ENCODE assay signal across 15 cellular contexts in genomic region chr12:106304797-106305196, GRCh38. TPM values are rescaled to one million over a fixed set of nuclear protein-coding genes. Genes with fewer than 3 reads are reported as not detected.
DNase-seq lines count a peak whose midpoint lies in the region; ATAC-seq and TF ChIP-seq lines count a peak whose summit lies in the region.
"Had no signal": no experiment of that assay in that cellular context is flagged by ENCODE, and none has a peak within 500 bp of the region (broad histone marks: within the 10 kb centered on the region; RNA-seq: fewer than 3 reads in every experiment).

No MANE protein-coding gene starts in this region.

- 73% methylated on average over 6 of the region's 6 CpGs for WGBS in right cardiac atrium
- 92 to 97% methylated on average over 6 of the region's 6 CpGs for WGBS in sigmoid colon, 2 donors

- ATAC-seq in activated CD4-positive, alpha-beta T cell treated with anti-CD3 and anti-CD28 coated beads for 36 hours, result no peak
- no peak for ATAC-seq in Panc1
- no peak for ATAC-seq in right cardiac atrium
- no peak for ATAC-seq in GM18867 (IDR thresholded peaks at IDR 0.05; ENCODE audit: unreplicated experiment)

- TF ChIP-seq EP300 in sigmoid colon (IDR thresholded peaks at IDR 0.05), result no peak

- TSS peak; percentile 52 for BruUV-seq in Panc1 (replicated peaks; lab: Mats Ljungman, UMichigan)

- H3K36me3 ChIP-seq in Panc1 (ENCODE audit: control insufficient read depth, insufficient read depth, low read length) (no peaks in the 10 kb centered on the region), sigmoid colon (no peaks in the 10 kb centered on the region)
- H3K36me3 ChIP-seq: Peyer's patch had no signal

- in situ Hi-C loops in Panc1 (cut with HindIII; ENCODE audit: low pct_unique_long_range_greater_than_20kb, low sequenced_read_pairs) (no loop called here), KBM-7 (cut with MboI; ENCODE audit: low pct_unique_long_range_greater_than_20kb, low sequenced_read_pairs) (no loop called here)

- intact Hi-C loops in activated CD4-positive, alpha-beta T cell treated with anti-CD3 and anti-CD28 coated beads for 36 hours (cut with DNase I, micrococcal nuclease), result loop anchor here (5.0 kb wide), 4 partner anchors 468 to 1197 kb away; partner anchors contain the start of genes C12orf75 (in 1 of the 2), CRY1 (in 1 of the 2), RIC8B (in 1 of the 2) and WASHC4 (in 1 of the 2)
- intact Hi-C loops in Panc1 (cut with micrococcal nuclease; ENCODE audit: unreplicated experiment) (no loop called here), right cardiac atrium (cut with DNase I) (loop anchor here in 1 of 4 donors (5.0 kb wide), 1 partner anchor 57 kb away; the partner anchor contains the start of gene CKAP4), sigmoid colon (cut with DNase I) (loop anchor here (5.0 kb wide), 3 partner anchors 53 to 468 kb away; partner anchors contain the start of genes NUAK1, POLR3B and RIC8B)

- H3K4me1 ChIP-seq in Panc1 (ENCODE audit: control insufficient read depth, insufficient read depth, low read length) (peaks cover 5% of the 10 kb centered on the region; the same call in 1 of the 2 replicates), right cardiac atrium (ENCODE audit: control insufficient read depth, insufficient read depth, low read length) (peaks cover 8% of the 10 kb centered on the region), sigmoid colon (peaks cover 0 to 76% (median 72%) of the 10 kb centered on the region in 4 donors)

- POLR2A ChIA-PET in activated CD4-positive, alpha-beta T cell treated with anti-CD3 and anti-CD28 coated beads for 36 hours (lab: Charles Lee), result interaction anchor here (0.6 to 1.1 kb wide), 3 partner anchors 53 to 627 kb away, joined by 3 to 5 read pairs (median 4); partner anchors contain the start of gene POLR3B
- POLR2A ChIA-PET in Panc1 (lab: Charles Lee), result no interaction called here

- no peak overlapping the region for H3K4me3 Mint-ChIP-seq in activated CD4-positive, alpha-beta T cell treated with anti-CD3 and anti-CD28 coated beads for 36 hours

- H3K9me3 ChIP-seq in Panc1 (ENCODE audit: control insufficient read depth, insufficient read depth, low read depth, low read length), result no peaks in the 10 kb centered on the region
- no peaks in the 10 kb centered on the region for H3K9me3 ChIP-seq in right cardiac atrium (ENCODE audit: control insufficient read depth, low read length)
- no peaks in the 10 kb centered on the region for H3K9me3 ChIP-seq in sigmoid colon
- H3K9me3 ChIP-seq: Peyer's patch had no signal

- no peak for DNase-seq in activated CD4-positive, alpha-beta T cell treated with anti-CD3 and anti-CD28 coated beads for 36 hours
- no peak for DNase-seq in activated CD4-positive, alpha-beta T cell treated with anti-CD3 and anti-CD28 coated beads for 1 hour
- no peak for DNase-seq in Panc1 (ENCODE audit: low read depth, low spot score)
- DNase-seq in right cardiac atrium, result no peak
- no peak for DNase-seq in sigmoid colon
- DNase-seq in KBM-7, result no peak
- DNase-seq in NCI-H1048 (lab: John Stamatoyannopoulos, UW), result no peak
- DNase-seq: COR-L47; H7; Kasumi-1; NCI-H1694; Peyer's patch; stimulated activated CD4-positive, alpha-beta T cell treated with anti-CD3 and anti-CD28 coated beads, Interleukin-4, amount 100 ng/mL, for 4 hours had no signal

- H3K4me3 ChIP-seq in Panc1 (ENCODE audit: low read depth in 2 of 2, low read length in 2 of 2) (no peak overlapping the region), right cardiac atrium (ENCODE audit: low read length) (no peak overlapping the region), sigmoid colon (no peak overlapping the region)

- H3K4me1 Mint-ChIP-seq in activated CD4-positive, alpha-beta T cell treated with anti-CD3 and anti-CD28 coated beads for 36 hours, result peaks cover 72% of the 10 kb centered on the region

- CTCF ChIA-PET in activated CD4-positive, alpha-beta T cell treated with anti-CD3 and anti-CD28 coated beads for 36 hours (lab: Charles Lee), result interaction anchor here (0.7 to 2.2 kb wide), 7 partner anchors 8 to 78 kb away, joined by 3 to 8 read pairs (median 3); no protein-coding TSS in a partner anchor
- CTCF ChIA-PET in Panc1 (lab: Charles Lee), result no interaction called here

- H3K27ac Mint-ChIP-seq in activated CD4-positive, alpha-beta T cell treated with anti-CD3 and anti-CD28 coated beads for 36 hours, result peak overlapping the region; percentile 96

- no peaks in the 10 kb centered on the region for H3K27me3 Mint-ChIP-seq in activated CD4-positive, alpha-beta T cell treated with anti-CD3 and anti-CD28 coated beads for 36 hours

- no peak for TF ChIP-seq POLR2A in sigmoid colon (IDR thresholded peaks at IDR 0.05)

- H3K27me3 ChIP-seq in Panc1 (ENCODE audit: control insufficient read depth, insufficient read depth, low read length) (peaks cover 8% of the 10 kb centered on the region), right cardiac atrium (ENCODE audit: control insufficient read depth, insufficient read depth) (no peaks in the 10 kb centered on the region), sigmoid colon (no peaks in the 10 kb centered on the region)
- H3K27me3 ChIP-seq: Peyer's patch had no signal

- H3K36me3 Mint-ChIP-seq in activated CD4-positive, alpha-beta T cell treated with anti-CD3 and anti-CD28 coated beads for 36 hours (ENCODE audit: low read depth), result no peaks in the 10 kb centered on the region

- H3K27ac ChIP-seq in Panc1 (ENCODE audit: low read length) (no peak overlapping the region), right cardiac atrium (ENCODE audit: low read length) (peak overlapping the region; percentile 73), sigmoid colon (peak overlapping the region in 3 of 4 donors; percentile 94 to 98 (median 96))
- H3K27ac ChIP-seq: 22Rv1 had no signal

- no peaks in the 10 kb centered on the region for H3K9me3 Mint-ChIP-seq in activated CD4-positive, alpha-beta T cell treated with anti-CD3 and anti-CD28 coated beads for 36 hours (ENCODE audit: low read depth)

- TF ChIP-seq CTCF in Panc1 (IDR thresholded peaks at IDR 0.05) (no peak), sigmoid colon (IDR thresholded peaks at IDR 0.05) (no peak)

RNA-seq across cellular contexts. Expression of gene TCP11L2, which starts 2.3 kb away (rescaled TPM):
- 10 to 100 TPM in 1 of 2 experiments, 1 to 10 TPM in 1; 8.6 to 11.8 TPM for total RNA-seq in activated CD4-positive, alpha-beta T cell treated with anti-CD3 and anti-CD28 coated beads for 36 hours
- total RNA-seq in Panc1 (2021; ENCODE audit: unreplicated experiment) (3.5 TPM), right cardiac atrium (10 to 100 TPM; 54.0 to 64.5 (median 61.9) TPM), sigmoid colon (10 to 100 TPM; 38.4 to 53.5 (median 49.3) TPM)
- polyA plus RNA-seq in Panc1 (2012; ENCODE audit: insufficient read length), result 3.0 TPM
- polyA plus RNA-seq in right cardiac atrium (14.2 TPM), sigmoid colon (1 to 10 TPM; 3.0 to 9.5 (median 9.3) TPM)

RNA-seq across cellular contexts. Expression of gene POLR3B, which starts 52.8 kb away (rescaled TPM):
- total RNA-seq in activated CD4-positive, alpha-beta T cell treated with anti-CD3 and anti-CD28 coated beads for 36 hours, result 10 to 100 TPM in 1 of 2 experiments, 1 to 10 TPM in 1; 9.1 to 11.7 TPM
- total RNA-seq in Panc1 (2021; ENCODE audit: unreplicated experiment) (8.2 TPM), right cardiac atrium (1 to 10 TPM; 7.1 to 8.6 (median 7.9) TPM), sigmoid colon (1 to 10 TPM; 3.9 to 5.4 (median 4.8) TPM)
- polyA plus RNA-seq in Panc1 (2012; ENCODE audit: insufficient read length), result 4.4 TPM
- polyA plus RNA-seq in right cardiac atrium (3.4 TPM), sigmoid colon (1 to 10 TPM; 1.8 to 4.0 (median 3.5) TPM)

RNA-seq across cellular contexts. Expression of gene CKAP4, which starts 57.0 kb away (rescaled TPM):
- total RNA-seq in activated CD4-positive, alpha-beta T cell treated with anti-CD3 and anti-CD28 coated beads for 36 hours, result 10 to 100 TPM; 13.7 to 15.6 TPM
- total RNA-seq in Panc1 (2021; ENCODE audit: unreplicated experiment) (95.9 TPM), right cardiac atrium (10 to 100 TPM; 35.6 to 53.7 (median 41.3) TPM), sigmoid colon (10 to 100 TPM; 23.2 to 35.7 (median 25.5) TPM)
- polyA plus RNA-seq in Panc1 (2012; ENCODE audit: insufficient read length), result 100 TPM
- polyA plus RNA-seq in right cardiac atrium (24.8 TPM), sigmoid colon (10 to 100 TPM in 2 of 3 donors, 1 to 10 TPM in 1; 9.2 to 49.1 (median 11.4) TPM)
